ENCODE assay signal across 17 cellular contexts in genomic region chr17:44091200-44091997, GRCh38.
"Had no signal": no experiment of that assay in that cellular context is flagged by ENCODE, and none has a peak within 500 bp of the region (broad histone marks: within the 10 kb centered on the region; RNA-seq: fewer than 3 reads in every experiment).

No MANE protein-coding gene starts in this region.

- H3K36me3 Mint-ChIP-seq: activated naive CD4-positive, alpha-beta T cell treated with anti-CD3 and anti-CD28 coated beads, Interleukin-2, amount 50 U/mL, for 72 hours had no signal

- H3K9me3 ChIP-seq: gastroesophageal sphincter, lower lobe of right lung, thoracic aorta had no signal

- H3K27me3 Mint-ChIP-seq: activated CD4-positive, alpha-beta T cell treated with anti-CD3 and anti-CD28 coated beads, Interleukin-2, amount 10 ng/mL, durations not matched to agents 24 days and 14 days had no signal

- FAIRE-seq: islet of Langerhans had no signal

- DNase-seq: activated CD4-positive, alpha-beta T cell treated with anti-CD3 and anti-CD28 coated beads, Interleukin-2, amount 10 ng/mL, durations not matched to agents 24 days and 14 days; activated CD4-positive, CD25-positive, alpha-beta regulatory T cell; activated CD8-positive, alpha-beta memory T cell treated with anti-CD3 and anti-CD28 coated beads, Interleukin-2, amount 50 U/mL, for 48 hours; activated gamma-delta T cell; activated T-cell treated with anti-CD3 and anti-CD28 coated beads, Interleukin-2, amount 50 U/mL, for 72 hours; anterior cingulate cortex; left colon; lower lobe of right lung; midbrain; stimulated activated CD4-positive, alpha-beta T cell treated with anti-CD3 and anti-CD28 coated beads, Interleukin-12 subunit alpha, Interleukin-12 subunit beta, amount 100 ng/mL, for 4 hours; stimulated activated CD4-positive, alpha-beta T cell treated with anti-CD3 and anti-CD28 coated beads, Interleukin-2, amount 100 ng/mL, for 24 hours had no signal

- H3K27me3 ChIP-seq: gastroesophageal sphincter had no signal

- H2AFZ ChIP-seq: parathyroid adenoma had no signal

- ATAC-seq: activated naive CD4-positive, alpha-beta T cell treated with anti-CD3 and anti-CD28 coated beads, Interleukin-2, amount 50 U/mL, for 72 hours; activated T-cell treated with anti-CD3 and anti-CD28 coated beads, Interleukin-2, amount 50 U/mL, for 72 hours; gastroesophageal sphincter; left colon; lower lobe of right lung had no signal

- H3K9me3 Mint-ChIP-seq: activated CD4-positive, alpha-beta T cell treated with anti-CD3 and anti-CD28 coated beads, Interleukin-2, amount 10 ng/mL, durations not matched to agents 24 days and 14 days; activated naive CD4-positive, alpha-beta T cell treated with anti-CD3 and anti-CD28 coated beads, Interleukin-2, amount 50 U/mL, for 72 hours; activated T-cell treated with anti-CD3 and anti-CD28 coated beads, Interleukin-2, amount 50 U/mL, for 72 hours; T-helper 2 cell treated with Interferon-gamma antibody and Interleukin-4, amounts not matched to agents 5 μg/mL and 100 μg/mL, for 36 hours had no signal

- H3K9ac ChIP-seq: parathyroid adenoma had no signal

- H3K4me3 Mint-ChIP-seq: activated CD4-positive, alpha-beta T cell treated with anti-CD3 and anti-CD28 coated beads, Interleukin-2, amount 10 ng/mL, durations not matched to agents 24 days and 14 days; activated T-cell treated with anti-CD3 and anti-CD28 coated beads, Interleukin-2, amount 50 U/mL, for 72 hours; T-helper 2 cell treated with Interferon-gamma antibody and Interleukin-4, amounts not matched to agents 5 μg/mL and 100 μg/mL, for 36 hours had no signal

- H3K27ac Mint-ChIP-seq: activated CD4-positive, alpha-beta T cell treated with anti-CD3 and anti-CD28 coated beads, Interleukin-2, amount 10 ng/mL, durations not matched to agents 24 days and 14 days; activated naive CD4-positive, alpha-beta T cell treated with anti-CD3 and anti-CD28 coated beads, Interleukin-2, amount 50 U/mL, for 72 hours; activated T-cell treated with anti-CD3 and anti-CD28 coated beads, Interleukin-2, amount 50 U/mL, for 72 hours; T-helper 2 cell treated with Interferon-gamma antibody and Interleukin-4, amounts not matched to agents 5 μg/mL and 100 μg/mL, for 36 hours had no signal

- H3K4me3 ChIP-seq: gastroesophageal sphincter, lower lobe of right lung, thoracic aorta had no signal

- H3K27ac ChIP-seq: gastroesophageal sphincter, lower lobe of right lung, parathyroid adenoma, thoracic aorta had no signal
